ENCODE assay signal across 17 cellular contexts in the genomic region with DNA sequence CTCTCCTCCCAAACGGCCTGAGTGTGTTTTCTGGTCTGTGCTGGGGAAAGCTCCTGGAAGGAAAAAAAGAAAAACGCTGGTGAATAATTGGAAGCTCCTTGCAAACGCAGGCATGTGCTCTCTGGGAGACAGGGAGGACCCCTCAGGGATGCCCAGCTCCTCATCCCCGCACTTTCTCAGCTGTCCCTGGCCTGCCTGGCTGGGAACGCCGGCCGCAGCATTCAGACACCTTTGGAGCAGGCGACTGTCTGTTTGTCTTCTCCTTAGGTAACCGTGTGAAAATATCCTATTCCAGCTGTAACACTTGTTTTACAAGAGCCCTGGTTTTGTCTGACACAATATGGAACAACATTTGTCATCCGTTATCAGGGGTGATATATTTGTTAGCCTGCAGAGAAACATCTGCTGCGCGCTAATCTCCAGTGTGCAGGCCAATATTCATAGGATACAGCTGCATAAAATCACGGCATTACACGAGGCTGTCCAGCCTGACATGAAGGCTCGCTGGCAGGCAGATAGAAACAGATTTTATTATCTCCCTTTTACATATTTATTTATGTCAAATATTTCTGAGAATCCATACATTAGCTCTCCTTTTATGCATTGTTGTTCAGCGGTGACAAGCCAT.
DNase-seq lines count a peak whose midpoint lies in the region; ATAC-seq, FAIRE-seq and TF ChIP-seq lines count a peak whose summit lies in the region.
"Had no signal": no experiment of that assay in that cellular context is flagged by ENCODE, and none has a peak within 500 bp of the region (broad histone marks: within the 10 kb centered on the region; RNA-seq: fewer than 3 reads in every experiment).

No MANE protein-coding gene starts in this region.

- TF ChIP-seq EP300 in SK-N-SH (IDR thresholded peaks at IDR 0.05; ENCODE audit: borderline replicate concordance in 1 of 2, low read depth in 1 of 2, low read length in 1 of 2): no peak

- H3K27me3 ChIP-seq in SK-N-SH (ENCODE audit: insufficient read depth): peaks cover 18% of the 10 kb centered on the region; the same call in 1 of the 2 replicates
- no peaks in the 10 kb centered on the region for H3K27me3 ChIP-seq in endodermal cell (ENCODE audit: control insufficient read depth, insufficient read depth, low read length, poor library complexity, severe bottlenecking)
- H3K27me3 ChIP-seq in WERI-Rb-1 (ENCODE audit: insufficient read depth, low read depth, severe bottlenecking): no peaks in the 10 kb centered on the region
- no peaks in the 10 kb centered on the region for H3K27me3 ChIP-seq in small intestine (ENCODE audit: control insufficient read depth in 2 of 2, insufficient read depth in 2 of 2, low read length in 2 of 2)
- H3K27me3 ChIP-seq: BLaER1 had no signal

- no peak overlapping the region for H3K4me3 ChIP-seq in SK-N-SH (ENCODE audit: low read depth in 2 of 2, low read length in 1 of 2)
- no peak overlapping the region for H3K4me3 ChIP-seq in endodermal cell (ENCODE audit: low read length)
- H3K4me3 ChIP-seq in WERI-Rb-1 (ENCODE audit: low read depth, low read length): no peak overlapping the region
- no peak overlapping the region for H3K4me3 ChIP-seq in small intestine (ENCODE audit: low read depth in 1 of 2, low read length in 2 of 2)
- H3K4me3 ChIP-seq: BLaER1 had no signal

- no peaks in the 10 kb centered on the region for H4K20me1 ChIP-seq in SK-N-SH (ENCODE audit: insufficient read depth)
- H4K20me1 ChIP-seq: BLaER1 had no signal

- H3K27ac ChIP-seq in SK-N-SH (ENCODE audit: low read depth in 2 of 2, low read length in 1 of 2) (no peak overlapping the region), endodermal cell (ENCODE audit: low read depth, low read length) (peak overlapping the region; percentile 36), WERI-Rb-1 (no peak overlapping the region), small intestine (ENCODE audit: low read depth in 1 of 2, low read length in 1 of 2) (no peak overlapping the region)
- H3K27ac ChIP-seq: BLaER1 had no signal

- H2AFZ ChIP-seq in SK-N-SH (ENCODE audit: low read depth): no peak overlapping the region

- peaks cover 1% of the 10 kb centered on the region for H3K27me3 Mint-ChIP-seq in endodermal cell (ENCODE audit: insufficient read depth)
- H3K27me3 Mint-ChIP-seq: CD4-positive, alpha-beta memory T cell had no signal

- H3K4me2 ChIP-seq in SK-N-SH: no peak overlapping the region
- H3K4me2 ChIP-seq: BLaER1 had no signal

- intact Hi-C loops in sciatic nerve (cut with DNase I): no loop called here

- H3F3A ChIP-seq in SK-N-SH (replicated peaks; ENCODE audit: insufficient read depth): no peaks in the 10 kb centered on the region

- H3K79me2 ChIP-seq in SK-N-SH (ENCODE audit: insufficient read depth): no peaks in the 10 kb centered on the region

- H3K4me3 Mint-ChIP-seq in endodermal cell: no peak overlapping the region
- H3K4me3 Mint-ChIP-seq: CD4-positive, alpha-beta memory T cell had no signal

- 2% methylated on average over 16 of the region's 16 CpGs for WGBS in SK-N-SH (ENCODE audit: low lambda C conversion rate)
- 89 to 92% methylated on average over 13 to 16 of the region's 16 CpGs for WGBS in endodermal cell (ENCODE audit: insufficient coverage in 1 of 2, insufficient read length in 1 of 2), 2 experiments
- 64 to 70% (median 68%) methylated on average over 16 of the region's 16 CpGs for WGBS in small intestine, 3 donors

- DNase-seq in SK-N-SH: peak; percentile 27
- peak; percentile 27 for DNase-seq in NCI-H345 (lab: John Stamatoyannopoulos, UW)
- DNase-seq in endodermal cell: no peak
- DNase-seq in sciatic nerve (ENCODE audit: low spot score): no peak
- no peak for DNase-seq in WERI-Rb-1
- no peak for DNase-seq in small intestine
- DNase-seq: Calu3; CD4-positive, alpha-beta memory T cell; DMS79 treated with DMSO at 0.1 percent for 48 hours; NCI-H1105 treated with DMSO at 0.1 percent for 48 hours; NCI-H2029; NCI-H82; OCI-M1; SIG-M5 had no signal

- no peak overlapping the region for H3K27ac Mint-ChIP-seq in endodermal cell
- H3K27ac Mint-ChIP-seq: CD4-positive, alpha-beta memory T cell had no signal

- POLR2A ChIA-PET in SK-N-SH (lab: Yijun Ruan, JAX): no interaction called here

- no peaks in the 10 kb centered on the region for H3K36me3 Mint-ChIP-seq in endodermal cell (ENCODE audit: low read depth)
- H3K36me3 Mint-ChIP-seq: CD4-positive, alpha-beta memory T cell had no signal

- no peaks in the 10 kb centered on the region for H3K9me2 ChIP-seq in SK-N-SH

- CTCF ChIA-PET in SK-N-SH (lab: Yijun Ruan, JAX): interaction anchor here (1.1 kb wide), 1 partner anchor 15 kb away, joined by 3 read pairs; no protein-coding TSS in a partner anchor

- H3K9me3 ChIP-seq in SK-N-SH (no peaks in the 10 kb centered on the region), endodermal cell (ENCODE audit: control insufficient read depth, low read length) (no peaks in the 10 kb centered on the region), WERI-Rb-1 (ENCODE audit: severe bottlenecking) (no peaks in the 10 kb centered on the region), small intestine (ENCODE audit: control insufficient read depth, low read depth) (no peaks in the 10 kb centered on the region)
- H3K9me3 ChIP-seq: BLaER1 had no signal

- no peak for FAIRE-seq in small intestine (lab: Jason Lieb, UNC)
- FAIRE-seq: H1 had no signal

- H3K9me3 Mint-ChIP-seq in endodermal cell: peaks cover 3% of the 10 kb centered on the region

- H3K4me1 ChIP-seq in SK-N-SH (ENCODE audit: control insufficient read depth in 1 of 2, insufficient read depth in 2 of 2, low read depth in 1 of 2, low read length in 1 of 2) (no peaks in the 10 kb centered on the region), endodermal cell (ENCODE audit: control insufficient read depth, insufficient read depth, low read length) (no peaks in the 10 kb centered on the region), small intestine (ENCODE audit: control insufficient read depth in 2 of 2, insufficient read depth in 1 of 2, low read depth in 1 of 2, low read length in 1 of 2) (no peaks in the 10 kb centered on the region)

- no peaks in the 10 kb centered on the region for H3K4me1 Mint-ChIP-seq in endodermal cell
- H3K4me1 Mint-ChIP-seq: CD4-positive, alpha-beta memory T cell had no signal

- no peak for TF ChIP-seq RAD21 in SK-N-SH (IDR thresholded peaks at IDR 0.05; ENCODE audit: low read length)

- ATAC-seq in SK-N-SH treated with all-trans-retinoic acid at 6 μM for 48 hours (no peak), sciatic nerve (no peak)

- TF ChIP-seq CTCF in SK-N-SH (IDR thresholded peaks at IDR 0.05): no peak
- no peak for TF ChIP-seq CTCF in endodermal cell (conservative IDR thresholded peaks at IDR 0.05)
- TF ChIP-seq CTCF in WERI-Rb-1 (IDR thresholded peaks at IDR 0.05; ENCODE audit: low read depth, low read length): no peak

- H3K9ac ChIP-seq in SK-N-SH (no peak overlapping the region), endodermal cell (ENCODE audit: extremely low read depth, low read length, poor library complexity, severe bottlenecking) (no peak overlapping the region)
- H3K9ac ChIP-seq: BLaER1 had no signal

- H3K36me3 ChIP-seq in SK-N-SH (replicated peaks in 1 of 2; ENCODE audit: control insufficient read depth in 1 of 2, insufficient read depth in 2 of 2, low read length in 1 of 2) (no peaks in the 10 kb centered on the region), endodermal cell (ENCODE audit: control insufficient read depth, insufficient read depth, low read length) (no peaks in the 10 kb centered on the region), WERI-Rb-1 (no peaks in the 10 kb centered on the region), small intestine (ENCODE audit: control insufficient read depth in 2 of 2, insufficient read depth in 2 of 2, low read length in 2 of 2) (no peaks in the 10 kb centered on the region)
- H3K36me3 ChIP-seq: BLaER1 had no signal

TF ChIP-seq in SK-N-SH, 30 proteins besides CTCF, POLR2A, EP300 and RAD21:
- peak; percentile 55 for TF ChIP-seq GATA2 (CRISPR knock-in tag; IDR thresholded peaks at IDR 0.05)
- TF ChIP-seq, protein P1, sequence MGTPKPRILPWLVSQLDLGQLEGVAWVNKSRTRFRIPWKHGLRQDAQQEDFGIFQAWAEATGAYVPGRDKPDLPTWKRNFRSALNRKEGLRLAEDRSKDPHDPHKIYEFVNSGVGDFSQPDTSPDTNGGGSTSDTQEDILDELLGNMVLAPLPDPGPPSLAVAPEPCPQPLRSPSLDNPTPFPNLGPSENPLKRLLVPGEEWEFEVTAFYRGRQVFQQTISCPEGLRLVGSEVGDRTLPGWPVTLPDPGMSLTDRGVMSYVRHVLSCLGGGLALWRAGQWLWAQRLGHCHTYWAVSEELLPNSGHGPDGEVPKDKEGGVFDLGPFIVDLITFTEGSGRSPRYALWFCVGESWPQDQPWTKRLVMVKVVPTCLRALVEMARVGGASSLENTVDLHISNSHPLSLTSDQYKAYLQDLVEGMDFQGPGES (IDR thresholded peaks at IDR 0.05; ENCODE audit: low read depth, low read length): no peak

TF ChIP-seq in SK-N-SH treated with all-trans-retinoic acid at 6 μM for 48 hours, 23 proteins besides CTCF, POLR2A, EP300 and RAD21:
- TF ChIP-seq TOX (CRISPR knock-in tag; IDR thresholded peaks at IDR 0.05; ENCODE audit: borderline replicate concordance): no peak
- no peak for TF ChIP-seq ZNF565 (CRISPR knock-in tag; conservative IDR thresholded peaks at IDR 0.05; ENCODE audit: low read depth)
- TF ChIP-seq PPARA (CRISPR knock-in tag; IDR thresholded peaks at IDR 0.05; ENCODE audit: borderline replicate concordance): no peak
- TF ChIP-seq, protein P2, sequence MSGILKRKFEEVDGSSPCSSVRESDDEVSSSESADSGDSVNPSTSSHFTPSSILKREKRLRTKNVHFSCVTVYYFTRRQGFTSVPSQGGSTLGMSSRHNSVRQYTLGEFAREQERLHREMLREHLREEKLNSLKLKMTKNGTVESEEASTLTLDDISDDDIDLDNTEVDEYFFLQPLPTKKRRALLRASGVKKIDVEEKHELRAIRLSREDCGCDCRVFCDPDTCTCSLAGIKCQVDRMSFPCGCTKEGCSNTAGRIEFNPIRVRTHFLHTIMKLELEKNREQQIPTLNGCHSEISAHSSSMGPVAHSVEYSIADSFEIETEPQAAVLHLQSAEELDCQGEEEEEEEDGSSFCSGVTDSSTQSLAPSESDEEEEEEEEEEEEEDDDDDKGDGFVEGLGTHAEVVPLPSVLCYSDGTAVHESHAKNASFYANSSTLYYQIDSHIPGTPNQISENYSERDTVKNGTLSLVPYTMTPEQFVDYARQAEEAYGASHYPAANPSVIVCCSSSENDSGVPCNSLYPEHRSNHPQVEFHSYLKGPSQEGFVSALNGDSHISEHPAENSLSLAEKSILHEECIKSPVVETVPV (CRISPR knock-in tag; IDR thresholded peaks at IDR 0.05): no peak

Comparison
In these comparisons a context has a peak if more than half of its experiments do, and no peak if none do; other contexts are left out.
1. DNase-seq: peak in SK-N-SH (single experiment) and NCI-H345 (single experiment); none in endodermal cell (single experiment), sciatic nerve (single experiment), WERI-Rb-1 (single experiment) and small intestine (single experiment).